In genomic region chr2:138223321-138223720, GRCh38 we compare ENCODE assay signal across 27 cellular contexts.
DNase-seq lines count a peak whose midpoint lies in the region; ATAC-seq, FAIRE-seq and TF ChIP-seq lines count a peak whose summit lies in the region.
"Had no signal": no experiment of that assay in that cellular context is flagged by ENCODE, and none has a peak within 500 bp of the region (broad histone marks: within the 10 kb centered on the region; RNA-seq: fewer than 3 reads in every experiment).

No MANE protein-coding gene starts in this region.

- no TSS peak for BruUV-seq in Panc1 (replicated peaks; lab: Mats Ljungman, UMichigan)

- H3K4me1 ChIP-seq in Panc1 (ENCODE audit: control insufficient read depth, insufficient read depth, low read length) = no peaks in the 10 kb centered on the region
- H3K4me1 ChIP-seq: BE2C, SJSA1, testis had no signal

- H3K4me3 ChIP-seq in Panc1 (ENCODE audit: low read depth in 2 of 2, low read length in 2 of 2) (no peak overlapping the region), astrocyte of the spinal cord (ENCODE audit: low read depth, low read length) (no peak overlapping the region)
- H3K4me3 ChIP-seq: body of pancreas, SJSA1, smooth muscle cell, testis had no signal

- no peak for ATAC-seq in Panc1
- ATAC-seq in GM18909 (IDR thresholded peaks at IDR 0.05; ENCODE audit: poor library complexity, unreplicated experiment) = no peak
- ATAC-seq: activated T-helper 17 cell treated with anti-CD3 and anti-CD28 coated beads, Interleukin-2, amount 50 U/mL, for 72 hours; body of pancreas; esophagus mucosa; stimulated activated naive B cell treated with anti-CD40 and anti-IgM and Interleukin-4, amounts not matched to agents 10 μg/mL and 1 μg/mL and 100 μg/mL, for 72 hours had no signal

- H3K27ac ChIP-seq in Panc1 (ENCODE audit: low read length) = no peak overlapping the region
- H3K27ac ChIP-seq: body of pancreas, SJSA1, testis, VCaP had no signal

- DNase-seq in HT1080 (ENCODE audit: low read depth) (peak; percentile 26), Panc1 (ENCODE audit: low read depth, low spot score) (peak; percentile 8), astrocyte of the spinal cord (ENCODE audit: low read depth, low spot score) (peak; percentile 46), urothelium cell line (ENCODE audit: low spot score) (peak; percentile 29)
- DNase-seq in activated CD4-positive, alpha-beta T cell treated with anti-CD3 and anti-CD28 coated beads, Interleukin-2, amount 50 U/mL, for 4 hours = no peak
- no peak for DNase-seq in activated CD4-positive, alpha-beta T cell treated with anti-CD3 and anti-CD28 coated beads, Interleukin-2, amount 50 U/mL, for 48 hours
- DNase-seq: activated CD4-positive, alpha-beta T cell treated with anti-CD3 and anti-CD28 coated beads, Interleukin-2, amount 10 ng/mL, durations not matched to agents 7 days and 5 days; activated CD8-positive, alpha-beta memory T cell treated with anti-CD3 and anti-CD28 coated beads, Interleukin-2, amount 50 U/mL, for 4 hours; BE2C; body of pancreas; DMS79; effector CD8-positive, alpha-beta T cell; mesenchymal stem cell; MM.1S; NCI-H187; NCI-H774; occipital lobe; OCI-M1; stimulated activated naive B cell treated with anti-CD40 and anti-IgM and Interleukin-4, amounts not matched to agents 10 μg/mL and 1 μg/mL and 100 μg/mL, for 72 hours; testis had no signal

- H3K9me3 ChIP-seq in Panc1 (ENCODE audit: control insufficient read depth, insufficient read depth, low read depth, low read length) = no peaks in the 10 kb centered on the region
- H3K9me3 ChIP-seq: BE2C, body of pancreas, SJSA1, testis had no signal

- no peaks in the 10 kb centered on the region for H3K27me3 ChIP-seq in Panc1 (ENCODE audit: control insufficient read depth, insufficient read depth, low read length)
- H3K27me3 ChIP-seq: BE2C, body of pancreas, SJSA1, testis had no signal

- FAIRE-seq in urothelium cell line (lab: Jason Lieb, UNC) = no peak
- FAIRE-seq: GM12891 had no signal

- TF ChIP-seq CTCF in Panc1 (IDR thresholded peaks at IDR 0.05) (no peak), astrocyte of the spinal cord (IDR thresholded peaks at IDR 0.05; ENCODE audit: low read depth, low read length) (no peak)

- POLR2A ChIA-PET in Panc1 (lab: Charles Lee) = no interaction called here

- no peaks in the 10 kb centered on the region for H3K36me3 ChIP-seq in Panc1 (ENCODE audit: control insufficient read depth, insufficient read depth, low read length)
- H3K36me3 ChIP-seq: BE2C, SJSA1 had no signal

- in situ Hi-C loops in Panc1 (cut with HindIII; ENCODE audit: low pct_unique_long_range_greater_than_20kb, low sequenced_read_pairs) = no loop called here
- in situ Hi-C loops in astrocyte of the spinal cord (cut with HindIII; ENCODE audit: low sequenced_read_pairs) = no loop called here

- CTCF ChIA-PET in Panc1 (lab: Charles Lee) = no interaction called here

- intact Hi-C loops in Panc1 (cut with micrococcal nuclease; ENCODE audit: unreplicated experiment) = no loop called here

Comparison
In these comparisons a context has a peak if more than half of its experiments do, and no peak if none do; other contexts are left out.
1. DNase-seq: peak in HT1080 (single experiment), Panc1 (single experiment), astrocyte of the spinal cord (single experiment) and urothelium cell line (single experiment); none in activated CD4-positive, alpha-beta T cell treated with anti-CD3 and anti-CD28 coated beads, Interleukin-2, amount 50 U/mL, for 4 hours (0 of 2) and activated CD4-positive, alpha-beta T cell treated with anti-CD3 and anti-CD28 coated beads, Interleukin-2, amount 50 U/mL, for 48 hours (0 of 2).